ENCODE assay signal across 8 cellular contexts in genomic region chr3:32684800-32685603, GRCh38. TPM values are rescaled to one million over a fixed set of nuclear protein-coding genes. Genes with fewer than 3 reads are reported as not detected.
DNase-seq lines count a peak whose midpoint lies in the region; ATAC-seq, FAIRE-seq and TF ChIP-seq lines count a peak whose summit lies in the region.

A gene with protein sequence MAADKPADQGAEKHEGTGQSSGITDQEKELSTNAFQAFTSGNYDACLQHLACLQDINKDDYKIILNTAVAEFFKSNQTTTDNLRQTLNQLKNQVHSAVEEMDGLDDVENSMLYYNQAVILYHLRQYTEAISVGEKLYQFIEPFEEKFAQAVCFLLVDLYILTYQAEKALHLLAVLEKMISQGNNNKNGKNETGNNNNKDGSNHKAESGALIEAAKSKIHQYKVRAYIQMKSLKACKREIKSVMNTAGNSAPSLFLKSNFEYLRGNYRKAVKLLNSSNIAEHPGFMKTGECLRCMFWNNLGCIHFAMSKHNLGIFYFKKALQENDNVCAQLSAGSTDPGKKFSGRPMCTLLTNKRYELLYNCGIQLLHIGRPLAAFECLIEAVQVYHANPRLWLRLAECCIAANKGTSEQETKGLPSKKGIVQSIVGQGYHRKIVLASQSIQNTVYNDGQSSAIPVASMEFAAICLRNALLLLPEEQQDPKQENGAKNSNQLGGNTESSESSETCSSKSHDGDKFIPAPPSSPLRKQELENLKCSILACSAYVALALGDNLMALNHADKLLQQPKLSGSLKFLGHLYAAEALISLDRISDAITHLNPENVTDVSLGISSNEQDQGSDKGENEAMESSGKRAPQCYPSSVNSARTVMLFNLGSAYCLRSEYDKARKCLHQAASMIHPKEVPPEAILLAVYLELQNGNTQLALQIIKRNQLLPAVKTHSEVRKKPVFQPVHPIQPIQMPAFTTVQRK (plus strand): TSS chr3:32685188. CDS start chr3:32685461, 273 bp downstream.

- H4K91ac ChIP-seq in H1 (replicated peaks; ENCODE audit: insufficient read length, low read length) (no peak within 1 kb of the TSS), mesenchymal stem cell (ENCODE audit: low read length) (peak within 1 kb of the TSS; percentile 74)

- peaks cover 12 to 42% of the 10 kb centered on the region in 2 experiments for H3K79me2 ChIP-seq in H1 (ENCODE audit: control insufficient read depth in 1 of 2, insufficient read depth in 2 of 2, low read length in 2 of 2)

- H2BK12ac ChIP-seq in H1 (ENCODE audit: low read depth, low read length): 0 out of 2 replicates have a peak within 1 kb of the TSS, but pooled peaks have one; percentile 7
- H2BK12ac ChIP-seq in mesenchymal stem cell (ENCODE audit: low read length in 2 of 2): no peak within 1 kb of the TSS

- H3K4ac ChIP-seq in H1 (replicated peaks; ENCODE audit: insufficient read length, low read depth, low read length) (no peak within 1 kb of the TSS), mesenchymal stem cell (ENCODE audit: low read depth in 1 of 2, low read length in 2 of 2) (peak within 1 kb of the TSS in 1 of 2 experiments; percentile 65)

- H3K9me3 ChIP-seq in HUES48 (ENCODE audit: control insufficient read depth, insufficient read depth, low read length) (no peaks in the 10 kb centered on the region), NT2/D1 (ENCODE audit: insufficient read depth, low read length) (no peaks in the 10 kb centered on the region), H1 (ENCODE audit: insufficient read depth in 2 of 2, low read depth in 1 of 2, low read length in 1 of 2) (no peaks in the 10 kb centered on the region), mesenchymal stem cell (ENCODE audit: control insufficient read depth, low read length) (no peaks in the 10 kb centered on the region)

- H3K14ac ChIP-seq in H1 (ENCODE audit: insufficient read length) (no peak within 1 kb of the TSS), mesenchymal stem cell (ENCODE audit: low read length in 2 of 2) (peak within 1 kb of the TSS in 1 of 2 experiments; percentile 5)

- H4K8ac ChIP-seq in H1 (ENCODE audit: extremely low read depth, insufficient read depth, low read length) (peak within 1 kb of the TSS; percentile 58), mesenchymal stem cell (ENCODE audit: low read length) (peak within 1 kb of the TSS; percentile 73)

- H3K4me1 ChIP-seq in HUES48 (ENCODE audit: control insufficient read depth, insufficient read depth, low read length) (peaks cover 21% of the 10 kb centered on the region), NT2/D1 (ENCODE audit: insufficient read depth, insufficient read length) (peaks cover 2% of the 10 kb centered on the region), H1 (replicated peaks in 1 of 4; ENCODE audit: control insufficient read depth in 3 of 4, insufficient read depth in 4 of 4, low read length in 3 of 4) (peaks cover 0 to 9% (median 2%) of the 10 kb centered on the region in 4 experiments; a peak in 4 of 7 replicates), mesenchymal stem cell (ENCODE audit: control insufficient read depth, insufficient read depth, low read depth, low read length) (no peaks in the 10 kb centered on the region)

- H4K5ac ChIP-seq in H1 (ENCODE audit: insufficient read length, low read depth, low read length): peak within 1 kb of the TSS; percentile 74

- H3K27ac ChIP-seq in HUES48 (ENCODE audit: low read depth, low read length) (peak within 1 kb of the TSS; percentile 92), H1 (ENCODE audit: low read depth, low read length) (peak within 1 kb of the TSS; percentile 51; the same call in 1 of the 2 replicates), mesenchymal stem cell (ENCODE audit: low read length, poor library complexity, severe bottlenecking) (peak within 1 kb of the TSS; percentile 24)

- no peaks in the 10 kb centered on the region for H3K27me3 Mint-ChIP-seq in Calu3 (ENCODE audit: unreplicated experiment)
- H3K27me3 Mint-ChIP-seq in activated CD8-positive, alpha-beta memory T cell treated with anti-CD3 and anti-CD28 coated beads, Interleukin-2, amount 10 ng/mL, durations not matched to agents 7 days and 5 days: no peaks in the 10 kb centered on the region

- peak within 1 kb of the TSS; percentile 53 for H3K9ac ChIP-seq in HUES48 (ENCODE audit: low read depth, low read length)
- H3K9ac ChIP-seq in NT2/D1 (ENCODE audit: insufficient read length, low read depth): peak within 1 kb of the TSS; percentile 94
- peak within 1 kb of the TSS; percentile 65 to 80 (median 68) for H3K9ac ChIP-seq in H1 (replicated peaks in 1 of 4; ENCODE audit: extremely low read depth in 1 of 4, low read depth in 3 of 4, low read length in 3 of 4)
- peak within 1 kb of the TSS; percentile 95 for H3K9ac ChIP-seq in mesenchymal stem cell (ENCODE audit: low read length)

- no peak within 1 kb of the TSS for H2BK15ac ChIP-seq in H1 (ENCODE audit: low read length)
- peak within 1 kb of the TSS; percentile 78 for H2BK15ac ChIP-seq in mesenchymal stem cell (ENCODE audit: low read depth, poor library complexity, severe bottlenecking)

- H3K27me3 ChIP-seq in HUES48 (ENCODE audit: control insufficient read depth, insufficient read depth, low read length) (no peaks in the 10 kb centered on the region), NT2/D1 (ENCODE audit: insufficient read depth, insufficient read length) (no peaks in the 10 kb centered on the region), H1 (replicated peaks in 1 of 4; ENCODE audit: control insufficient read depth in 3 of 4, extremely low read depth in 1 of 4, insufficient read depth in 3 of 4, low read length in 3 of 4) (no peaks in the 10 kb centered on the region), mesenchymal stem cell (ENCODE audit: control insufficient read depth in 1 of 2, insufficient read depth in 1 of 2, low read length in 2 of 2) (no peaks in the 10 kb centered on the region)

- BruUV-seq in Calu3 (replicated peaks; lab: Mats Ljungman, UMichigan): no TSS peak

- H2BK120ac ChIP-seq in H1 (replicated peaks; ENCODE audit: low read depth, low read length) (no peak within 1 kb of the TSS), mesenchymal stem cell (ENCODE audit: low read depth, low read length) (peak within 1 kb of the TSS; percentile 42)

- peaks cover 5% of the 10 kb centered on the region; the same call in 1 of the 2 replicates for H3K79me1 ChIP-seq in H1 (ENCODE audit: low read depth, low read length)
- H3K79me1 ChIP-seq in mesenchymal stem cell (replicated peaks; ENCODE audit: low read length, poor library complexity, severe bottlenecking): peaks cover 9% of the 10 kb centered on the region

- peak in 1 of 2 experiments; percentile 76; a peak in 2 of 3 replicates for TF ChIP-seq POLR2A in H1 (IDR thresholded peaks at IDR 0.05; ENCODE audit: control extremely low read depth in 1 of 2, low read depth in 2 of 2, low read length in 2 of 2)

- 3% methylated on average over 60 of the region's 66 CpGs; no CpG with 5 or more reads in 1 of the 2 experiments for WGBS in H1 (ENCODE audit: extremely low coverage in 1 of 2, insufficient coverage in 1 of 2, insufficient read length in 1 of 2, insufficient replicate concordance in 2 of 2, low coverage in 1 of 2, low lambda C conversion rate in 2 of 2, missing lambda C conversion rate in 1 of 2), 2 experiments
- WGBS in mesenchymal stem cell: under 1% methylated on average over 53 of the region's 66 CpGs

- H3K9me3 Mint-ChIP-seq in Calu3 (ENCODE audit: low read depth, unreplicated experiment): no peaks in the 10 kb centered on the region
- no peaks in the 10 kb centered on the region for H3K9me3 Mint-ChIP-seq in activated CD8-positive, alpha-beta memory T cell treated with anti-CD3 and anti-CD28 coated beads, Interleukin-2, amount 10 ng/mL, durations not matched to agents 7 days and 5 days (ENCODE audit: low read depth)

- TF ChIP-seq CTCF in Calu3 (IDR thresholded peaks at IDR 0.05; ENCODE audit: unreplicated experiment) (no peak), H1 (IDR thresholded peaks at IDR 0.05; ENCODE audit: control extremely low read depth in 1 of 3, insufficient read depth in 1 of 3, low read depth in 1 of 3, low read length in 3 of 3) (peak in 1 of 3 experiments; percentile 14; a peak in 1 of 4 replicates)

- H3K36me3 ChIP-seq in HUES48 (ENCODE audit: control insufficient read depth, insufficient read depth, low read length) (peaks cover 6% of the 10 kb centered on the region), NT2/D1 (ENCODE audit: insufficient read depth, insufficient read length, low read length) (peaks cover 27% of the 10 kb centered on the region), H1 (ENCODE audit: control insufficient read depth in 2 of 4, insufficient read depth in 4 of 4, low read length in 3 of 4) (peaks cover 0 to 4% (median 0%) of the 10 kb centered on the region in 4 experiments; a peak in 3 of 8 replicates), mesenchymal stem cell (ENCODE audit: control insufficient read depth in 1 of 2, insufficient read depth in 2 of 2, low read depth in 1 of 2, low read length in 2 of 2) (peaks cover 0 to 4% of the 10 kb centered on the region in 2 experiments)

- H2AK5ac ChIP-seq in H1 (ENCODE audit: low read depth, low read length) (peak within 1 kb of the TSS; percentile 39; the same call in 1 of the 2 replicates), mesenchymal stem cell (ENCODE audit: low read length, severe bottlenecking) (no peak within 1 kb of the TSS)

- H3K56ac ChIP-seq in H1 (replicated peaks; ENCODE audit: insufficient read length, low read depth, low read length): peak within 1 kb of the TSS; percentile 74

- peaks cover 18% of the 10 kb centered on the region for H3K4me1 Mint-ChIP-seq in Calu3 (ENCODE audit: low read depth, unreplicated experiment)
- H3K4me1 Mint-ChIP-seq in activated CD8-positive, alpha-beta memory T cell treated with anti-CD3 and anti-CD28 coated beads, Interleukin-2, amount 10 ng/mL, durations not matched to agents 7 days and 5 days: peaks cover 34% of the 10 kb centered on the region

- no peaks in the 10 kb centered on the region; the same call in 1 of the 2 replicates for H3K23me2 ChIP-seq in H1 (ENCODE audit: low read depth, low read length)

- H2AFZ ChIP-seq in H1 (ENCODE audit: low read length) (peak within 1 kb of the TSS; percentile 96), mesenchymal stem cell (ENCODE audit: low read depth, low read length) (peak within 1 kb of the TSS; percentile 66)

- TF ChIP-seq EP300 in H1 (IDR thresholded peaks at IDR 0.05; ENCODE audit: borderline replicate concordance in 1 of 2, low read depth in 2 of 2, low read length in 2 of 2): 0 out of 3 replicates have a peak, but pooled peaks of 1 of the 2 experiments have one; percentile 17

- DNase-seq in Calu3 (peak; percentile 95), NT2/D1 (ENCODE audit: low read depth, low spot score) (peak; percentile 93), H1 (ENCODE audit: low read depth in 1 of 2, low spot score in 2 of 2) (peak; percentile 78 to 92), mesenchymal stem cell (peak; percentile 96)
- peak; percentile 98 for DNase-seq in activated CD8-positive, alpha-beta memory T cell treated with anti-CD3 and anti-CD28 coated beads, Interleukin-2, amount 10 ng/mL, durations not matched to agents 7 days and 5 days
- peak; percentile 93 for DNase-seq in stimulated activated CD8-positive, alpha-beta memory T cell treated with anti-CD3 and anti-CD28 coated beads, Interleukin-12 subunit alpha, Interleukin-12 subunit beta, amount 100 ng/mL, for 4 hours (ENCODE audit: low read depth)

- POLR2A ChIA-PET in H1 (lab: Charles Lee; ENCODE audit: partially characterized antibody): interaction anchor here (0.7 to 2.2 kb wide), 5 partner anchors 11 to 131 kb away, joined by 3 to 9 read pairs (median 3); no protein-coding TSS in a partner anchor

- 0 out of 4 replicates have a peak, but pooled peaks of 1 of the 2 experiments have one; percentile 0 for TF ChIP-seq RAD21 in H1 (IDR thresholded peaks at IDR 0.05 in 1 of 2, conservative IDR thresholded peaks at IDR 0.05 in 1 of 2; ENCODE audit: low read depth in 2 of 2, low read length in 2 of 2)

- FAIRE-seq in H1 (lab: Jason Lieb, UNC): no peak

- intact Hi-C loops in Calu3 (cut with micrococcal nuclease; ENCODE audit: unreplicated experiment): no loop called here

- H3K36me3 Mint-ChIP-seq in Calu3 (ENCODE audit: insufficient read depth, unreplicated experiment): peaks cover 23% of the 10 kb centered on the region
- H3K36me3 Mint-ChIP-seq in activated CD8-positive, alpha-beta memory T cell treated with anti-CD3 and anti-CD28 coated beads, Interleukin-2, amount 10 ng/mL, durations not matched to agents 7 days and 5 days: peaks cover 14% of the 10 kb centered on the region

- peaks cover 0 to 3% of the 10 kb centered on the region in 2 experiments for H4K20me1 ChIP-seq in H1 (replicated peaks in 1 of 2; ENCODE audit: control insufficient read depth in 1 of 2, insufficient read depth in 2 of 2, low read length in 2 of 2)

- H3K4me3 ChIP-seq in HUES48 (ENCODE audit: low read depth, low read length): peak within 1 kb of the TSS; percentile 74
- H3K4me3 ChIP-seq in NT2/D1 (ENCODE audit: insufficient read length, low read depth): peak within 1 kb of the TSS; percentile 94
- H3K4me3 ChIP-seq in H1 (ENCODE audit: extremely low read depth in 1 of 4, insufficient read depth in 2 of 4, low read depth in 3 of 4, low read length in 4 of 4): peak within 1 kb of the TSS; percentile 83 to 96 (median 86)
- peak within 1 kb of the TSS; percentile 84 to 95 for H3K4me3 ChIP-seq in mesenchymal stem cell (ENCODE audit: insufficient read depth in 1 of 2, low read depth in 1 of 2, low read length in 2 of 2)

- H3K23ac ChIP-seq in H1 (ENCODE audit: insufficient read length) (no peak within 1 kb of the TSS), mesenchymal stem cell (ENCODE audit: low read length in 2 of 2) (no peak within 1 kb of the TSS)

- peak within 1 kb of the TSS; percentile 61 for H3K27ac Mint-ChIP-seq in Calu3 (ENCODE audit: unreplicated experiment)
- peak within 1 kb of the TSS; percentile 93 for H3K27ac Mint-ChIP-seq in activated CD8-positive, alpha-beta memory T cell treated with anti-CD3 and anti-CD28 coated beads, Interleukin-2, amount 10 ng/mL, durations not matched to agents 7 days and 5 days

- H2BK5ac ChIP-seq in H1 (ENCODE audit: low read depth, low read length) (peak within 1 kb of the TSS; percentile 46; the same call in 1 of the 2 replicates), mesenchymal stem cell (ENCODE audit: low read depth, low read length, poor library complexity, severe bottlenecking) (peak within 1 kb of the TSS; percentile 21)

- H3K18ac ChIP-seq in H1 (ENCODE audit: extremely low read depth, low read length) (peak within 1 kb of the TSS; percentile 84; the same call in 1 of the 2 replicates), mesenchymal stem cell (ENCODE audit: low read depth in 1 of 2, low read length in 2 of 2) (peak within 1 kb of the TSS in 1 of 2 experiments; percentile 48)

- H3K4me3 Mint-ChIP-seq in Calu3 (ENCODE audit: low read depth, unreplicated experiment): peak within 1 kb of the TSS; percentile 95
- H3K4me3 Mint-ChIP-seq in activated CD8-positive, alpha-beta memory T cell treated with anti-CD3 and anti-CD28 coated beads, Interleukin-2, amount 10 ng/mL, durations not matched to agents 7 days and 5 days: peak within 1 kb of the TSS; percentile 90

- no peak within 1 kb of the TSS for H2BK20ac ChIP-seq in H1 (ENCODE audit: low read length)

- CTCF ChIA-PET in Calu3 (lab: Charles Lee) (no interaction called here), H1 (lab: Charles Lee; ENCODE audit: partially characterized antibody) (interaction anchor here (1.1 to 1.7 kb wide), 3 partner anchors 12 to 178 kb away, joined by 3 to 9 read pairs (median 3); no protein-coding TSS in a partner anchor)
- CTCF ChIA-PET in activated CD8-positive, alpha-beta memory T cell treated with anti-CD3 and anti-CD28 coated beads, Interleukin-2, amount 10 ng/mL, durations not matched to agents 7 days and 5 days (lab: Charles Lee): interaction anchor here (0.8 to 1.5 kb wide), 6 partner anchors 12 to 175 kb away, joined by 3 to 7 read pairs (median 4); no protein-coding TSS in a partner anchor

- H3K4me2 ChIP-seq in H1 (ENCODE audit: insufficient read depth in 1 of 2, low read depth in 2 of 2, low read length in 2 of 2): peak within 1 kb of the TSS; percentile 58 to 69
- H3K4me2 ChIP-seq in mesenchymal stem cell (ENCODE audit: low read length, poor library complexity, severe bottlenecking): peak within 1 kb of the TSS; percentile 70

- peak; percentile 98 for ATAC-seq in GM21390 (IDR thresholded peaks at IDR 0.05; ENCODE audit: unreplicated experiment)
- peak; percentile 96 for ATAC-seq in activated CD8-positive, alpha-beta memory T cell treated with anti-CD3 and anti-CD28 coated beads, Interleukin-2, amount 10 ng/mL, durations not matched to agents 7 days and 5 days

RNA-seq across cellular contexts. Expression of the gene that starts here (rescaled TPM):
- total RNA-seq in Calu3 (2022): 41.4 and 45.1 TPM in 2 replicates
- 10 to 100 TPM; 52.8 to 55.4 TPM for total RNA-seq in activated CD8-positive, alpha-beta memory T cell treated with anti-CD3 and anti-CD28 coated beads, Interleukin-2, amount 10 ng/mL, durations not matched to agents 7 days and 5 days
- total RNA-seq in H1 (2021; fragmentation: NEBNext Ultra II Directional; extraction: Animal tissue kit (Norgen Biotek cat#: 25700)): 55.9 and 61.0 TPM in 2 replicates
- polyA plus RNA-seq in H1 (2011; rRNA removed): 23.9 and 39.9 TPM in 2 replicates
- polyA plus RNA-seq in H1 (2011; cell fraction: cytosol; rRNA removed): 41.5 TPM
- polyA plus RNA-seq in H1 (2011; cell fraction: nucleus; rRNA removed): 25.5 TPM
- polyA plus RNA-seq in H1 (2012, experiment 1 of 2): 30.4 to 50.6 TPM (median 32.2 TPM) in 4 replicates
- polyA plus RNA-seq in H1 (2012, experiment 2 of 2): 7.1 TPM
- polyA plus RNA-seq in H1 (2013, experiment 1 of 2): 29.1 TPM
- 26.6 TPM for polyA plus RNA-seq in H1 (2013, experiment 2 of 2)
- polyA minus RNA-seq in H1 (2011; rRNA and poly(A)+ RNA removed): 47.2 and 54.8 TPM in 2 replicates
- polyA minus RNA-seq in H1 (2011; cell fraction: cytosol; rRNA and poly(A)+ RNA removed): 24.3 TPM
- polyA minus RNA-seq in H1 (2011; cell fraction: nucleus; rRNA and poly(A)+ RNA removed): 34.6 TPM
- polyA plus RNA-seq in mesenchymal stem cell (2013, experiment 1 of 2): 15.2 TPM
- polyA plus RNA-seq in mesenchymal stem cell (2013, experiment 2 of 2): 14.5 TPM

Comparison
In these comparisons a context has a peak if more than half of its experiments do, and no peak if none do; other contexts are left out.
1. Peak in every context shown above with its lines: DNase-seq, ATAC-seq, H3K4me3 ChIP-seq and H3K27ac ChIP-seq.
2. H3K27ac ChIP-seq: peak in every context shown above with its lines; median percentile 92 in HUES48; 51 in H1; 24 in mesenchymal stem cell.